In genomic region chr1:12051361-12051760, GRCh38 we compare ENCODE assay signal across 1 cellular context.
A peak's percentile ranks its signal among the peaks of the same experiment; 100 is the strongest.
TF ChIP-seq lines count a peak whose summit lies in the region.

No MANE protein-coding gene starts in this region.

TF ChIP-seq in K562, 482 proteins besides CTCF, POLR2A, EP300 and RAD21 (continues in another document):
- no peak for TF ChIP-seq MECOM (CRISPR knock-in tag; IDR thresholded peaks at IDR 0.05)
- no peak for TF ChIP-seq FUS (optimal IDR thresholded peaks at IDR 0.05; ENCODE audit: low read depth, low read length)
- no peak for TF ChIP-seq SMC3 (conservative IDR thresholded peaks at IDR 0.05; ENCODE audit: insufficient read depth, low read depth, low read length)
- TF ChIP-seq RREB1 (CRISPR knock-in tag; IDR thresholded peaks at IDR 0.05): no peak
- no peak for TF ChIP-seq ZNF444 (CRISPR knock-in tag; IDR thresholded peaks at IDR 0.05)
- TF ChIP-seq ZNF239 (CRISPR knock-in tag; IDR thresholded peaks at IDR 0.05): no peak
- TF ChIP-seq CHD4 (IDR thresholded peaks at IDR 0.05; ENCODE audit: insufficient read depth, insufficient replicate concordance, low read depth, low read length, poor library complexity, severe bottlenecking): no peak
- TF ChIP-seq HMG20A (CRISPR knock-in tag; conservative IDR thresholded peaks at IDR 0.05): no peak
- TF ChIP-seq ZNF277 (CRISPR knock-in tag; IDR thresholded peaks at IDR 0.05; ENCODE audit: borderline replicate concordance): no peak
- TF ChIP-seq PREB (CRISPR knock-in tag; IDR thresholded peaks at IDR 0.05): no peak
- no peak for TF ChIP-seq ZFX (CRISPR knock-in tag; IDR thresholded peaks at IDR 0.05)
- TF ChIP-seq SLC30A9 (CRISPR knock-in tag; IDR thresholded peaks at IDR 0.05): no peak
- no peak for TF ChIP-seq ETS1 (conservative IDR thresholded peaks at IDR 0.05; ENCODE audit: control insufficient read depth, low read depth, low read length)
- TF ChIP-seq ZNF398 (CRISPR knock-in tag; IDR thresholded peaks at IDR 0.05): no peak
- TF ChIP-seq GTF2F1 (IDR thresholded peaks at IDR 0.05; ENCODE audit: low read depth, low read length): no peak
- 0 out of 2 replicates have a peak, but pooled peaks have one; percentile 26 for TF ChIP-seq FOXK1 (CRISPR knock-in tag; IDR thresholded peaks at IDR 0.05; ENCODE audit: borderline replicate concordance)
- no peak for TF ChIP-seq ARID2 (IDR thresholded peaks at IDR 0.05)
- no peak for TF ChIP-seq PHTF2 (CRISPR knock-in tag; IDR thresholded peaks at IDR 0.05)
- no peak for TF ChIP-seq HNRNPL (IDR thresholded peaks at IDR 0.05; ENCODE audit: low read depth, low read length)
- TF ChIP-seq CBX3 (IDR thresholded peaks at IDR 0.05; ENCODE audit: borderline replicate concordance in 1 of 2, low read length in 2 of 2): 0 out of 3 replicates have a peak, but pooled peaks of 1 of the 2 experiments have one; percentile 7
- TF ChIP-seq C11orf30 (IDR thresholded peaks at IDR 0.05; ENCODE audit: low read depth): no peak
- no peak for TF ChIP-seq STAT6 (CRISPR knock-in tag; IDR thresholded peaks at IDR 0.05)
- TF ChIP-seq GMEB1 (CRISPR knock-in tag; IDR thresholded peaks at IDR 0.05): no peak
- no peak for TF ChIP-seq CREB1 (IDR thresholded peaks at IDR 0.05)
- TF ChIP-seq CREB1 (CRISPR knock-in tag; IDR thresholded peaks at IDR 0.05): no peak
- no peak for TF ChIP-seq PML (IDR thresholded peaks at IDR 0.05; ENCODE audit: low read length)
- no peak for TF ChIP-seq MAX (CRISPR knock-in tag; IDR thresholded peaks at IDR 0.05)
- no peak for TF ChIP-seq ARNT (IDR thresholded peaks at IDR 0.05)
- TF ChIP-seq NCOA1 (IDR thresholded peaks at IDR 0.05; ENCODE audit: low read depth): no peak
- TF ChIP-seq ZNF224 (CRISPR knock-in tag; IDR thresholded peaks at IDR 0.05): no peak
- no peak for TF ChIP-seq ELF1 (tag; IDR thresholded peaks at IDR 0.05)
- TF ChIP-seq RBM25 (IDR thresholded peaks at IDR 0.05; ENCODE audit: low read depth, low read length, severe bottlenecking): peak; percentile 81
- no peak for TF ChIP-seq REST (CRISPR knock-in tag; IDR thresholded peaks at IDR 0.05; ENCODE audit: low read depth)
